ENCODE assay signal across 8 cellular contexts in the genomic region with DNA sequence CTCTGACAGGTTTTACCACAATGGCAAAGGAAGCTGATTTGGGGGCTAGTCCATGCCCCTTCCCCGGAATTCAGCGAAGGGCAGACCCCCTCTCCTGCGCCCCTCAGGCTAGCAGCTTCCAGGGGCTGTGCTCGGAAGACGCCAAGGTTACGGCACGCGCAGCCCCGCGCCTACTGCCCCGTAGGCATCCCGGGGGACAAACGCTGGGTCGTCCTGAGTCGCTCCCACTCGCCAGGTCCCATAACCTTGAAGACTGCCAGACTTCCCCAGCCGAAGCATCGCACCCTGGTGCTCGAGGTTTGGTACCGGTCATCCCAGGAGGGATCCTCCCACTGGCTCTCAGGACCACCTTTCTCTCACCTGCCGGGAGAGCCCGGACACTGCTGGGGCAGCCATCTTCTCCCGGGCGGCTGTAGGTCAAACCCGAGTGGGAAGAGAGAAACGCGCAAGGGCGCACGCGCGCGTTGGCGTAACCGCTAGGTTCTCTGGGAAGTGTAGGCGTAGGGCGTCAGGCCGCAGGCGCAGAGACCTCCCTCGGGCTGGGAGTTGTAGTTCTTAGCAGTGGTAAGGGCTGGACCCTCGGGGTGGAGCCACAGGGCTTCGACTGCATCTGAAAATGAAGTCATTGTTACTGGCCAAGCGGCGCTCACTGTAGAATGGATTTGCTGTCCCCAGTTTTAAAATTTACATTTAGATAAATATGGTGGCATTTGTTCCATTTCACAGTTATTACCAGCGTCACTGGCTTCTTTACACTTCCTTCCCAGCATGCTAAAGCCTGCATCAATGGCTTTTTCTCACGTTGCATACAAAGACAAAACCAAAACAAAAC. TPM values are rescaled to one million over a fixed set of nuclear protein-coding genes. Genes with fewer than 3 reads are reported as not detected.
DNase-seq lines count a peak whose midpoint lies in the region; ATAC-seq and TF ChIP-seq lines count a peak whose summit lies in the region.

ATP5PO (minus strand) TSS at position 437 of the 832 bp plus-strand sequence; CDS start at position 396, 41 bp downstream.

- no peak for TF ChIP-seq CTCF in PC-9 (conservative IDR thresholded peaks at IDR 0.05)
- no peak for TF ChIP-seq CTCF in mucosa of descending colon (IDR thresholded peaks at IDR 0.05)

- POLR2A ChIA-PET in PC-9 (lab: Charles Lee; ENCODE audit: unreplicated experiment) = no interaction called here

- TSS peak; percentile 73 for BruUV-seq in PC-9 (replicated peaks; lab: Mats Ljungman, UMichigan)

- peak; percentile 96 for DNase-seq in DMS153 (lab: John Stamatoyannopoulos, UW)
- peak; percentile 97 for DNase-seq in Jurkat, Clone E6-1 (ENCODE audit: low read depth, low spot score)
- DNase-seq in PC-9 = peak; percentile 86 to 92
- peak; percentile 95 for DNase-seq in activated T-cell treated with anti-CD3 and anti-CD28 coated beads, Interleukin-2, amount 50 U/mL, for 1 hour
- peak; percentile 89 for DNase-seq in epithelial cell of prostate (ENCODE audit: low read depth, low spot score)
- peak; percentile 98 to 99 (median 98) for DNase-seq in mucosa of descending colon
- peak; percentile 96 for DNase-seq in stimulated activated CD8-positive, alpha-beta memory T cell treated with anti-CD3 and anti-CD28 coated beads, Interleukin-4, amount 100 ng/mL, for 24 hours (ENCODE audit: low read depth)

- peak within 1 kb of the TSS; percentile 97 for H3K4me2 ChIP-seq in PC-9

- peaks cover 31% of the 10 kb centered on the region for H3K79me2 ChIP-seq in PC-9 (ENCODE audit: low read depth)

- ATAC-seq in GM21619 (IDR thresholded peaks at IDR 0.05; ENCODE audit: unreplicated experiment) (peak; percentile 99), mucosa of descending colon (peak; percentile 100)

- no peaks in the 10 kb centered on the region for H4K20me1 ChIP-seq in PC-9 (ENCODE audit: insufficient read depth)

- H2AFZ ChIP-seq in PC-9 = peak within 1 kb of the TSS; percentile 80

- no peaks in the 10 kb centered on the region for H3K9me2 ChIP-seq in PC-9 (ENCODE audit: insufficient read depth)

- H3K4me1 ChIP-seq in PC-9 (replicated peaks; ENCODE audit: insufficient read depth) (peaks cover 11% of the 10 kb centered on the region; the same call in 1 of the 2 replicates), mucosa of descending colon (ENCODE audit: low read depth) (peaks cover 8% of the 10 kb centered on the region)

- intact Hi-C loops in PC-9 (cut with micrococcal nuclease; ENCODE audit: unreplicated experiment) (no loop called here), mucosa of descending colon (cut with DNase I, micrococcal nuclease) (no loop called here)

- H3K36me3 ChIP-seq in PC-9 (ENCODE audit: low read depth) (no peaks in the 10 kb centered on the region), mucosa of descending colon (ENCODE audit: low read depth) (no peaks in the 10 kb centered on the region)

- CTCF ChIA-PET in PC-9 (lab: Charles Lee) = no interaction called here

- H3K4me3 ChIP-seq in Jurkat, Clone E6-1 (ENCODE audit: low read length) = peak within 1 kb of the TSS; percentile 96
- H3K4me3 ChIP-seq in PC-9 (peak within 1 kb of the TSS; percentile 85), mucosa of descending colon (peak within 1 kb of the TSS; percentile 76)

- H3K27me3 ChIP-seq in PC-9 (ENCODE audit: insufficient read depth, low read depth) = no peaks in the 10 kb centered on the region

- H3K9me3 ChIP-seq in PC-9 (ENCODE audit: insufficient read depth, low read depth) = no peaks in the 10 kb centered on the region
- no peaks in the 10 kb centered on the region for H3K9me3 ChIP-seq in mucosa of descending colon

- H3F3A ChIP-seq in PC-9 (ENCODE audit: insufficient read depth, low read depth) = no peaks in the 10 kb centered on the region

- no peak within 1 kb of the TSS for H3K27ac ChIP-seq in PC-9
- peak within 1 kb of the TSS; percentile 35 for H3K27ac ChIP-seq in epithelial cell of prostate

RNA-seq across cellular contexts. Expression of gene ATP5PO, which starts in this region (rescaled TPM):
- polyA plus RNA-seq in Jurkat, Clone E6-1 (2012; ENCODE audit: insufficient read depth, insufficient read length) = 569 TPM
- total RNA-seq in PC-9 (2021) (134 and 136 TPM in 2 replicates), mucosa of descending colon (100 to 1,000 TPM; 223 to 297 (median 282) TPM)
